23 cellular contexts compared by ENCODE assay signal in genomic region chr1:205642679-205643307, GRCh38. TPM values are rescaled to one million over a fixed set of nuclear protein-coding genes. Genes with fewer than 3 reads are reported as not detected.
DNase-seq lines count a peak whose midpoint lies in the region; ATAC-seq, FAIRE-seq and TF ChIP-seq lines count a peak whose summit lies in the region.
"Had no signal": no experiment of that assay in that cellular context is flagged by ENCODE, and none has a peak within 500 bp of the region (broad histone marks: within the 10 kb centered on the region; RNA-seq: fewer than 3 reads in every experiment).

No MANE protein-coding gene starts in this region.

- H3K4me1 ChIP-seq in HepG2 (ENCODE audit: insufficient read depth, low read length): peaks cover 83% of the 10 kb centered on the region
- H3K4me1 ChIP-seq in right lobe of liver: peaks cover 0 to 66% (median 23%) of the 10 kb centered on the region in 4 donors
- H3K4me1 ChIP-seq: A549, Caco-2 had no signal

- H4K20me1 ChIP-seq in HepG2 (ENCODE audit: insufficient read depth, low read length): no peaks in the 10 kb centered on the region
- H4K20me1 ChIP-seq: BLaER1 treated with 17β-estradiol and CSF1 and Interleukin-3, amounts not matched to agents 10 nM and 100 nM had no signal

- 0 out of 2 replicates have a peak overlapping the region, but pooled peaks have one; percentile 21 for H3K9ac ChIP-seq in HepG2 (ENCODE audit: insufficient read depth, low read depth, low read length)
- H3K9ac ChIP-seq: BLaER1 treated with 17β-estradiol and CSF1 and Interleukin-3, amounts not matched to agents 10 nM and 100 nM had no signal

- H3K79me2 ChIP-seq in HepG2 (ENCODE audit: insufficient read depth, low read length): no peaks in the 10 kb centered on the region

- peaks cover 2% of the 10 kb centered on the region for H3K36me3 Mint-ChIP-seq in progenitor cell of endocrine pancreas (ENCODE audit: insufficient read depth)
- H3K36me3 Mint-ChIP-seq: CD8-positive, alpha-beta T cell had no signal

- TF ChIP-seq CTCF in VCaP (conservative IDR thresholded peaks at IDR 0.05) (no peak), HepG2 (CRISPR knock-in tag; IDR thresholded peaks at IDR 0.05) (no peak), right lobe of liver (IDR thresholded peaks at IDR 0.05) (no peak), progenitor cell of endocrine pancreas (IDR thresholded peaks at IDR 0.05; ENCODE audit: unreplicated experiment) (no peak)

- no peaks in the 10 kb centered on the region for H3K9me3 Mint-ChIP-seq in progenitor cell of endocrine pancreas (ENCODE audit: low read depth)
- H3K9me3 Mint-ChIP-seq: CD4-positive, alpha-beta T cell; CD8-positive, alpha-beta T cell had no signal

- H3K27ac ChIP-seq in VCaP (peak overlapping the region; percentile 27; the same call in 1 of the 2 replicates), HepG2 (ENCODE audit: extremely low read length, insufficient read depth, low read length) (peak overlapping the region; percentile 46), right lobe of liver (peak overlapping the region in 1 of 3 donors; percentile 57)
- H3K27ac ChIP-seq: 22Rv1; A549; BLaER1 treated with 17β-estradiol and CSF1 and Interleukin-3, amounts not matched to agents 10 nM and 100 nM; C4-2B had no signal

- DNase-seq in HepG2 (ENCODE audit: low spot score) (peak; percentile 39), right lobe of liver (no peak), progenitor cell of endocrine pancreas (ENCODE audit: low spot score, unreplicated experiment) (no peak), activated T-cell treated with anti-CD3 and anti-CD28 coated beads for 4 hours (no peak), dedifferentiated amniotic fluid mesenchymal stem cell (ENCODE audit: extremely low spot score) (no peak)
- no peak for DNase-seq in stimulated activated CD4-positive, alpha-beta T cell treated with anti-CD3 and anti-CD28 coated beads, Interleukin-4, amount 100 ng/mL, for 24 hours
- DNase-seq: AML-193; Caco-2; Calu3; CD4-positive, alpha-beta T cell; CD8-positive, alpha-beta T cell; DMS79 treated with DMSO at 0.1 percent for 48 hours; GF-D8 had no signal

- H3K27me3 ChIP-seq in HepG2 (ENCODE audit: control insufficient read depth in 1 of 2, insufficient read depth in 2 of 2, low read length in 2 of 2): no peaks in the 10 kb centered on the region
- H3K27me3 ChIP-seq in right lobe of liver: no peaks in the 10 kb centered on the region
- H3K27me3 ChIP-seq: BLaER1 treated with 17β-estradiol and CSF1 and Interleukin-3, amounts not matched to agents 10 nM and 100 nM had no signal

- H3K36me3 ChIP-seq in HepG2 (replicated peaks in 1 of 2; ENCODE audit: control insufficient read depth in 1 of 2, insufficient read depth in 2 of 2, low read length in 2 of 2) (no peaks in the 10 kb centered on the region), right lobe of liver (no peaks in the 10 kb centered on the region)
- H3K36me3 ChIP-seq: BLaER1 treated with 17β-estradiol and CSF1 and Interleukin-3, amounts not matched to agents 10 nM and 100 nM had no signal

- POLR2A ChIA-PET in HepG2 (lab: Yijun Ruan, JAX): interaction anchor here (1.0 to 5.9 kb wide), 2 partner anchors 11 to 16 kb away, joined by 3 to 34 read pairs; partner anchors contain the start of gene ELK4

- in situ Hi-C loops in HepG2 (cut with HindIII; ENCODE audit: extremely low pct_ligation_motif_present, low pct_unique_long_range_greater_than_20kb): no loop called here

- intact Hi-C loops in HepG2 (cut with micrococcal nuclease; ENCODE audit: unreplicated experiment) (no loop called here), right lobe of liver (cut with DNase I) (loop anchor here in 1 of 2 donors (5.0 kb wide), 1 partner anchor 50 kb away; no protein-coding TSS in a partner anchor)

- no TSS peak for BruUV-seq in HepG2 (replicated peaks; lab: Mats Ljungman, UMichigan)

- peaks cover 12% of the 10 kb centered on the region for H3K4me1 Mint-ChIP-seq in progenitor cell of endocrine pancreas (ENCODE audit: low read depth)
- H3K4me1 Mint-ChIP-seq: B cell had no signal

- 12% methylated on average over 2 of the region's 2 CpGs for WGBS in HepG2 (ENCODE audit: low lambda C conversion rate)
- 39% methylated on average over 2 of the region's 2 CpGs for WGBS in right lobe of liver (ENCODE audit: insufficient coverage, low coverage, low lambda C conversion rate, missing lambda C conversion rate)

- peak overlapping the region; percentile 81 for H3K27ac Mint-ChIP-seq in progenitor cell of endocrine pancreas
- H3K27ac Mint-ChIP-seq: B cell; CD4-positive, alpha-beta T cell; CD8-positive, alpha-beta T cell had no signal

- CTCF ChIA-PET in HepG2 (lab: Yijun Ruan, JAX; ENCODE audit: low intra/inter-chr PET ratio, low total read pairs): no interaction called here

- H2AFZ ChIP-seq in HepG2 (ENCODE audit: low read length): no peak overlapping the region

- peak overlapping the region; percentile 49 for H3K4me2 ChIP-seq in HepG2 (ENCODE audit: low read depth, low read length)
- H3K4me2 ChIP-seq: A549 had no signal

- no peak for TF ChIP-seq RAD21 in HepG2 (CRISPR knock-in tag; IDR thresholded peaks at IDR 0.05)

- TF ChIP-seq EP300 in HepG2 (IDR thresholded peaks at IDR 0.05; ENCODE audit: low read depth in 2 of 2, low read length in 2 of 2) (no peak; a peak in 1 of 4 replicates), HepG2 (CRISPR knock-in tag; IDR thresholded peaks at IDR 0.05; ENCODE audit: borderline replicate concordance) (no peak)

- TF ChIP-seq POLR2A in HepG2 (IDR thresholded peaks at IDR 0.05; ENCODE audit: insufficient read depth in 1 of 2, low read depth in 2 of 2, low read length in 2 of 2) (no peak), right lobe of liver (IDR thresholded peaks at IDR 0.05) (no peak)

- H3K9me3 ChIP-seq in HepG2 (ENCODE audit: low read length): no peaks in the 10 kb centered on the region
- H3K9me3 ChIP-seq in right lobe of liver: no peaks in the 10 kb centered on the region
- H3K9me3 ChIP-seq: A549; BLaER1 treated with 17β-estradiol and CSF1 and Interleukin-3, amounts not matched to agents 10 nM and 100 nM; Caco-2 had no signal

- FAIRE-seq in HepG2 (lab: Jason Lieb, UNC): peak; percentile 68
- FAIRE-seq: A549, D721Med, G401.6, GM12891, GM19239 had no signal

- ATAC-seq in HepG2 (peak; percentile 61), right lobe of liver (peak; percentile 26 to 48 (median 42))
- ATAC-seq: A549; CD8-positive, alpha-beta T cell had no signal

- H3K27me3 Mint-ChIP-seq in progenitor cell of endocrine pancreas: peaks cover 2% of the 10 kb centered on the region
- H3K27me3 Mint-ChIP-seq: B cell had no signal

- H3K4me3 ChIP-seq in HepG2 (replicated peaks in 1 of 3; ENCODE audit: insufficient read depth in 1 of 3, low read depth in 2 of 3, low read length in 3 of 3): peak overlapping the region in 1 of 3 experiments; percentile 5; a peak in 1 of 6 replicates
- no peak overlapping the region for H3K4me3 ChIP-seq in right lobe of liver
- H3K4me3 ChIP-seq: A549; BLaER1 treated with 17β-estradiol and CSF1 and Interleukin-3, amounts not matched to agents 10 nM and 100 nM had no signal

- H3K4me3 Mint-ChIP-seq in progenitor cell of endocrine pancreas (ENCODE audit: low read depth): no peak overlapping the region
- H3K4me3 Mint-ChIP-seq: B cell; CD4-positive, alpha-beta T cell; CD8-positive, alpha-beta T cell had no signal

RNA-seq across cellular contexts. Expression of gene ELK4, which starts 11.0 kb away (rescaled TPM):
- 13.1 and 15.0 TPM in 2 replicates for total RNA-seq in HepG2 (2016; rRNA removed; fragmentation: Illumina TruSeq; extraction: Trizol)
- total RNA-seq in HepG2 (2016; cell fraction: cytosol; rRNA removed; fragmentation: Illumina TruSeq; extraction: Trizol; ENCODE audit: low read depth): 17.4 and 18.2 TPM in 2 replicates
- total RNA-seq in HepG2 (2016; cell fraction: insoluble cytoplasmic fraction; rRNA removed; fragmentation: Illumina TruSeq; extraction: Trizol): 12.5 and 14.4 TPM in 2 replicates
- total RNA-seq in HepG2 (2016; cell fraction: membrane; rRNA removed; fragmentation: Illumina TruSeq; extraction: Trizol): 27.6 and 35.3 TPM in 2 replicates
- total RNA-seq in HepG2 (2016; cell fraction: nucleus; rRNA removed; fragmentation: Illumina TruSeq; extraction: Trizol): 14.7 and 15.8 TPM in 2 replicates
- polyA plus RNA-seq in HepG2 (2011; rRNA removed): 6.8 and 8.3 TPM in 2 replicates
- 2.3 and 3.5 TPM in 2 replicates for polyA plus RNA-seq in HepG2 (2011; cell fraction: cytosol; rRNA removed)
- polyA plus RNA-seq in HepG2 (2011; cell fraction: nucleus; rRNA removed): 11.0 and 12.1 TPM in 2 replicates
- polyA plus RNA-seq in HepG2 (2012): 9.9 and 11.2 TPM in 2 replicates
- polyA plus RNA-seq in HepG2 (2016; cell fraction: cytosol; fragmentation: Illumina TruSeq; extraction: Trizol; ENCODE audit: low read depth): 9.0 and 9.8 TPM in 2 replicates
- polyA plus RNA-seq in HepG2 (2016; cell fraction: insoluble cytoplasmic fraction; fragmentation: Illumina TruSeq; extraction: Trizol; ENCODE audit: low read depth): 12.2 TPM in 2 replicates
- polyA plus RNA-seq in HepG2 (2016; cell fraction: membrane; fragmentation: Illumina TruSeq; extraction: Trizol; ENCODE audit: low read depth): 15.0 TPM in 2 replicates
- 20.1 and 20.3 TPM in 2 replicates for polyA plus RNA-seq in HepG2 (2016; cell fraction: nucleus; fragmentation: Illumina TruSeq; extraction: Trizol; ENCODE audit: insufficient read depth, low read depth)
- polyA minus RNA-seq in HepG2 (2011; rRNA and poly(A)+ RNA removed; ENCODE audit: low replicate concordance): 12.0 and 30.8 TPM in 2 replicates
- 11.9 and 12.8 TPM in 2 replicates for polyA minus RNA-seq in HepG2 (2011; cell fraction: cytosol; rRNA and poly(A)+ RNA removed)
- 21.0 and 22.3 TPM in 2 replicates for polyA minus RNA-seq in HepG2 (2011; cell fraction: nucleus; rRNA and poly(A)+ RNA removed)
- 10 to 100 TPM; 15.1 to 39.2 (median 26.9) TPM for total RNA-seq in right lobe of liver
- total RNA-seq in progenitor cell of endocrine pancreas: 25.7 and 30.2 TPM in 2 replicates

RNA-seq across cellular contexts. Expression of gene SLC45A3, which starts 37.5 kb away (rescaled TPM):
- total RNA-seq in HepG2 (2016; rRNA removed; fragmentation: Illumina TruSeq; extraction: Trizol) (1.9 and 3.4 TPM in 2 replicates), right lobe of liver (10 to 100 TPM in 2 of 6 experiments, 1 to 10 TPM in 4; 6.9 to 27.0 (median 7.9) TPM), progenitor cell of endocrine pancreas (8.4 and 8.6 TPM in 2 replicates)
- total RNA-seq in HepG2 (2016; cell fraction: cytosol; rRNA removed; fragmentation: Illumina TruSeq; extraction: Trizol; ENCODE audit: low read depth): 0.97 and 1.2 TPM in 2 replicates
- 1.8 and 4.0 TPM in 2 replicates for total RNA-seq in HepG2 (2016; cell fraction: insoluble cytoplasmic fraction; rRNA removed; fragmentation: Illumina TruSeq; extraction: Trizol)
- 2.7 and 3.3 TPM in 2 replicates for total RNA-seq in HepG2 (2016; cell fraction: membrane; rRNA removed; fragmentation: Illumina TruSeq; extraction: Trizol)
- 2.3 and 3.7 TPM in 2 replicates for total RNA-seq in HepG2 (2016; cell fraction: nucleus; rRNA removed; fragmentation: Illumina TruSeq; extraction: Trizol)
- polyA plus RNA-seq in HepG2 (2011; rRNA removed): 4.1 and 7.3 TPM in 2 replicates
- polyA plus RNA-seq in HepG2 (2011; cell fraction: cytosol; rRNA removed): 4.4 TPM in 2 replicates
- polyA plus RNA-seq in HepG2 (2011; cell fraction: nucleus; rRNA removed): 7.3 and 8.6 TPM in 2 replicates
- 4.0 and 4.7 TPM in 2 replicates for polyA plus RNA-seq in HepG2 (2012)
- polyA plus RNA-seq in HepG2 (2016; cell fraction: cytosol; fragmentation: Illumina TruSeq; extraction: Trizol; ENCODE audit: low read depth): 0.65 and 0.73 TPM in 2 replicates
- polyA plus RNA-seq in HepG2 (2016; cell fraction: insoluble cytoplasmic fraction; fragmentation: Illumina TruSeq; extraction: Trizol; ENCODE audit: low read depth): 2.0 and 2.1 TPM in 2 replicates
- polyA plus RNA-seq in HepG2 (2016; cell fraction: membrane; fragmentation: Illumina TruSeq; extraction: Trizol; ENCODE audit: low read depth): 2.1 TPM in 2 replicates
- polyA plus RNA-seq in HepG2 (2016; cell fraction: nucleus; fragmentation: Illumina TruSeq; extraction: Trizol; ENCODE audit: insufficient read depth, low read depth): 5.1 and 6.0 TPM in 2 replicates
- polyA minus RNA-seq in HepG2 (2011; rRNA and poly(A)+ RNA removed; ENCODE audit: low replicate concordance): 1.8 and 9.9 TPM in 2 replicates
- polyA minus RNA-seq in HepG2 (2011; cell fraction: cytosol; rRNA and poly(A)+ RNA removed): 3.3 and 3.4 TPM in 2 replicates
- polyA minus RNA-seq in HepG2 (2011; cell fraction: nucleus; rRNA and poly(A)+ RNA removed): 2.5 and 2.7 TPM in 2 replicates
